Comparison of ENCODE assay signal across 8 cellular contexts in genomic region chr3:121660356-121661171, GRCh38. TPM values are rescaled to one million over a fixed set of nuclear protein-coding genes. Genes with fewer than 3 reads are reported as not detected.
DNase-seq lines count a peak whose midpoint lies in the region; ATAC-seq, FAIRE-seq and TF ChIP-seq lines count a peak whose summit lies in the region.

TSS of gene HCLS1 (minus strand) at chr3:121660903. CDS start at chr3:121658347, 2,556 bp downstream.

- POLR2A ChIA-PET in T-cell (lab: Charles Lee) (interaction anchor here (0.5 to 1.8 kb wide), 18 partner anchors 8 to 755 kb away, joined by 3 to 15 read pairs (median 4); partner anchors contain the start of genes EAF2 (in 1 of the 2), FAM162A (in 1 of the 2), GOLGB1 (in 1 of the 2) and IQCB1 (in 1 of the 2)), HepG2 (lab: Yijun Ruan, JAX) (no interaction called here)

- CTCF ChIA-PET in T-cell (lab: Charles Lee): interaction anchor here in 1 of 2 donors (0.6 to 2.0 kb wide), 9 partner anchors 12 to 1133 kb away, joined by 3 to 7 read pairs (median 5); partner anchors contain the start of genes EAF2, FAM162A, HSPBAP1 and IQCB1
- CTCF ChIA-PET in HepG2 (lab: Yijun Ruan, JAX; ENCODE audit: low intra/inter-chr PET ratio, low total read pairs): no interaction called here

- no peaks in the 10 kb centered on the region for H3K27me3 Mint-ChIP-seq in T-cell

- peak within 1 kb of the TSS; percentile 82 to 98 (median 95) for H3K4me3 Mint-ChIP-seq in T-cell

- no peak within 1 kb of the TSS for H3K9ac ChIP-seq in HepG2 (ENCODE audit: insufficient read depth, low read depth, low read length)

- H3K27ac ChIP-seq in HepG2 (ENCODE audit: extremely low read length, insufficient read depth, low read length): no peak within 1 kb of the TSS

- ATAC-seq in GM18870 (IDR thresholded peaks at IDR 0.05; ENCODE audit: unreplicated experiment): peak; percentile 84
- peak; percentile 77 for ATAC-seq in HG03025 (IDR thresholded peaks at IDR 0.05; ENCODE audit: low FRiP score, unreplicated experiment)
- peak; percentile 84 to 87 (median 85) for ATAC-seq in T-cell (replicated peaks in 1 of 4)
- peak; percentile 39 for ATAC-seq in HepG2

- TF ChIP-seq EP300 in HepG2 (IDR thresholded peaks at IDR 0.05; ENCODE audit: low read depth in 2 of 2, low read length in 2 of 2): no peak
- no peak for TF ChIP-seq EP300 in HepG2 (CRISPR knock-in tag; IDR thresholded peaks at IDR 0.05; ENCODE audit: borderline replicate concordance)

- FAIRE-seq in HepG2 (lab: Jason Lieb, UNC): no peak

- H3K27ac Mint-ChIP-seq in T-cell: peak within 1 kb of the TSS; percentile 99

- no peak within 1 kb of the TSS for H2AFZ ChIP-seq in HepG2 (ENCODE audit: low read length)

- H3K4me3 ChIP-seq in HepG2 (replicated peaks in 1 of 3; ENCODE audit: insufficient read depth in 1 of 3, low read depth in 2 of 3, low read length in 3 of 3): no peak within 1 kb of the TSS

- no peak for TF ChIP-seq CTCF in HepG2 (CRISPR knock-in tag; IDR thresholded peaks at IDR 0.05)

- peak; percentile 48 to 82 (median 67) for DNase-seq in T-cell
- DNase-seq in activated naive CD8-positive, alpha-beta T cell treated with anti-CD3 and anti-CD28 coated beads, Interleukin-2, amount 50 U/mL, for 16 hours (ENCODE audit: low read depth, low spot score): peak; percentile 30
- DNase-seq in HepG2 (ENCODE audit: low spot score): no peak
- peak; percentile 34 to 47 for DNase-seq in stimulated activated CD8-positive, alpha-beta memory T cell treated with anti-CD3 and anti-CD28 coated beads, Interleukin-2, amount 100 ng/mL, for 48 hours (ENCODE audit: low read depth in 2 of 2)
- no peak for DNase-seq in RKO (ENCODE audit: low spot score)
- no peak for DNase-seq in ACHN

- H3K36me3 Mint-ChIP-seq in T-cell: peaks cover 61% of the 10 kb centered on the region

- peaks cover 10% of the 10 kb centered on the region; the same call in 1 of the 2 replicates for H3K4me1 ChIP-seq in HepG2 (ENCODE audit: insufficient read depth, low read length)

- no peak for TF ChIP-seq RAD21 in HepG2 (CRISPR knock-in tag; IDR thresholded peaks at IDR 0.05)

- H3K4me2 ChIP-seq in HepG2 (ENCODE audit: low read depth, low read length): no peak within 1 kb of the TSS

- H3K4me1 Mint-ChIP-seq in T-cell: peaks cover 57 to 61% (median 59%) of the 10 kb centered on the region in 3 donors

- TF ChIP-seq POLR2A in HepG2 (IDR thresholded peaks at IDR 0.05; ENCODE audit: insufficient read depth in 1 of 2, low read depth in 2 of 2, low read length in 2 of 2): no peak

- H4K20me1 ChIP-seq in HepG2 (ENCODE audit: insufficient read depth, low read length): no peaks in the 10 kb centered on the region

- WGBS in HepG2 (ENCODE audit: low lambda C conversion rate): 89% methylated on average over 9 of the region's 9 CpGs

- H3K9me3 ChIP-seq in HepG2 (ENCODE audit: low read length): no peaks in the 10 kb centered on the region

- in situ Hi-C loops in HepG2 (cut with HindIII; ENCODE audit: extremely low pct_ligation_motif_present, low pct_unique_long_range_greater_than_20kb) (no loop called here), ACHN (cut with HindIII; ENCODE audit: low pct_ligation_motif_present, low pct_unique_long_range_greater_than_20kb, low sequenced_read_pairs) (no loop called here)

- H3K9me3 Mint-ChIP-seq in T-cell: no peaks in the 10 kb centered on the region

- H3K36me3 ChIP-seq in HepG2 (replicated peaks in 1 of 2; ENCODE audit: control insufficient read depth in 1 of 2, insufficient read depth in 2 of 2, low read length in 2 of 2): peaks cover 10 to 17% of the 10 kb centered on the region in 2 experiments; a peak in 4 of 5 replicates

- intact Hi-C loops in HepG2 (cut with micrococcal nuclease; ENCODE audit: unreplicated experiment): no loop called here

- H3K79me2 ChIP-seq in HepG2 (ENCODE audit: insufficient read depth, low read length): no peaks in the 10 kb centered on the region

- H3K27me3 ChIP-seq in HepG2 (ENCODE audit: control insufficient read depth in 1 of 2, insufficient read depth in 2 of 2, low read length in 2 of 2): no peaks in the 10 kb centered on the region

- no TSS peak for BruUV-seq in HepG2 (replicated peaks; lab: Mats Ljungman, UMichigan)

TF ChIP-seq in HepG2, 621 proteins besides CTCF, POLR2A, EP300 and RAD21 (continues in another document):
- TF ChIP-seq ZNF879 (CRISPR knock-in tag; IDR thresholded peaks at IDR 0.05) (no peak), DZIP1 (CRISPR knock-in tag; IDR thresholded peaks at IDR 0.05) (no peak), ZNF143 (CRISPR knock-in tag; IDR thresholded peaks at IDR 0.05) (no peak), RFX5 (IDR thresholded peaks at IDR 0.05; ENCODE audit: low read depth, low read length) (no peak), TAF1 (CRISPR knock-in tag; IDR thresholded peaks at IDR 0.05) (no peak), ZNF335 (CRISPR knock-in tag; IDR thresholded peaks at IDR 0.05) (no peak), SNAPC5 (CRISPR knock-in tag; IDR thresholded peaks at IDR 0.05; ENCODE audit: borderline replicate concordance) (no peak), ZNF772 (CRISPR knock-in tag; IDR thresholded peaks at IDR 0.05) (no peak), SNAPC2 (CRISPR knock-in tag; IDR thresholded peaks at IDR 0.05) (no peak), ZBTB7B (CRISPR knock-in tag; IDR thresholded peaks at IDR 0.05) (no peak), RCOR2 (CRISPR knock-in tag; IDR thresholded peaks at IDR 0.05) (no peak), E2F5 (CRISPR knock-in tag; conservative IDR thresholded peaks at IDR 0.05) (no peak), ZNF784 (CRISPR knock-in tag; IDR thresholded peaks at IDR 0.05; ENCODE audit: borderline replicate concordance) (no peak)

RNA-seq across cellular contexts. Expression of gene HCLS1, which starts in this region (rescaled TPM):
- 100 to 1,000 TPM; 280 to 329 (median 321) TPM for total RNA-seq in T-cell
- not detected in 2 replicates for total RNA-seq in HepG2 (2016; rRNA removed; fragmentation: Illumina TruSeq; extraction: Trizol)
- not detected in 2 replicates for total RNA-seq in HepG2 (2016; cell fraction: cytosol; rRNA removed; fragmentation: Illumina TruSeq; extraction: Trizol; ENCODE audit: low read depth)
- total RNA-seq in HepG2 (2016; cell fraction: insoluble cytoplasmic fraction; rRNA removed; fragmentation: Illumina TruSeq; extraction: Trizol): 0.28 TPM in 1 of 2 replicates, not detected in the other
- not detected in 2 replicates for total RNA-seq in HepG2 (2016; cell fraction: membrane; rRNA removed; fragmentation: Illumina TruSeq; extraction: Trizol)
- not detected in 2 replicates for total RNA-seq in HepG2 (2016; cell fraction: nucleus; rRNA removed; fragmentation: Illumina TruSeq; extraction: Trizol)
- not detected in 2 replicates for polyA plus RNA-seq in HepG2 (2011; rRNA removed)
- polyA plus RNA-seq in HepG2 (2011; cell fraction: cytosol; rRNA removed): 0.09 TPM in 1 of 2 replicates, not detected in the other
- polyA plus RNA-seq in HepG2 (2011; cell fraction: nucleus; rRNA removed): 0.13 and 0.64 TPM in 2 replicates
- polyA plus RNA-seq in HepG2 (2012): not detected in 2 replicates
- not detected in 2 replicates for polyA plus RNA-seq in HepG2 (2016; cell fraction: cytosol; fragmentation: Illumina TruSeq; extraction: Trizol; ENCODE audit: low read depth)
- polyA plus RNA-seq in HepG2 (2016; cell fraction: insoluble cytoplasmic fraction; fragmentation: Illumina TruSeq; extraction: Trizol; ENCODE audit: low read depth): not detected in 2 replicates
- polyA plus RNA-seq in HepG2 (2016; cell fraction: membrane; fragmentation: Illumina TruSeq; extraction: Trizol; ENCODE audit: low read depth): not detected in 2 replicates
- polyA plus RNA-seq in HepG2 (2016; cell fraction: nucleus; fragmentation: Illumina TruSeq; extraction: Trizol; ENCODE audit: insufficient read depth, low read depth): 0.16 TPM in 1 of 2 replicates, not detected in the other
- polyA minus RNA-seq in HepG2 (2011; rRNA and poly(A)+ RNA removed; ENCODE audit: low replicate concordance): not detected in 2 replicates
- not detected in 2 replicates for polyA minus RNA-seq in HepG2 (2011; cell fraction: cytosol; rRNA and poly(A)+ RNA removed)
- polyA minus RNA-seq in HepG2 (2011; cell fraction: nucleus; rRNA and poly(A)+ RNA removed): 1.3 and 1.7 TPM in 2 replicates

Comparison
In these comparisons a context has a peak if more than half of its experiments do, and no peak if none do; other contexts are left out.
1. RNA of gene HCLS1 (total RNA-seq): 280 to 329 TPM in T-cell; 0.28 TPM in HepG2; every median in the first group is over 100 times any median in the second.
2. DNase-seq: peak in T-cell (34 of 34), activated naive CD8-positive, alpha-beta T cell treated with anti-CD3 and anti-CD28 coated beads, Interleukin-2, amount 50 U/mL, for 16 hours (single experiment) and stimulated activated CD8-positive, alpha-beta memory T cell treated with anti-CD3 and anti-CD28 coated beads, Interleukin-2, amount 100 ng/mL, for 48 hours (2 of 2); none in HepG2 (single experiment), RKO (single experiment) and ACHN (single experiment).
3. Peak in every context shown above with its lines, with median percentiles within 50 percentile points of each other: ATAC-seq.